In genomic region chrX:114363346-114363745, GRCh38 we compare ENCODE assay signal across 2 cellular contexts.
TF ChIP-seq lines count a peak whose summit lies in the region.

No MANE protein-coding gene starts in this region.

TF ChIP-seq in GM23338, 12 proteins besides CTCF, POLR2A, EP300 and RAD21:
- TF ChIP-seq ZNF462 (CRISPR knock-in tag; IDR thresholded peaks at IDR 0.05), result no peak

TF ChIP-seq in WTC11, 78 proteins besides CTCF, POLR2A, EP300 and RAD21 (continued from another document):
- TF ChIP-seq ARID4B (CRISPR knock-in tag; IDR thresholded peaks at IDR 0.05; ENCODE audit: borderline replicate concordance) (no peak), IRF1 (CRISPR knock-in tag; IDR thresholded peaks at IDR 0.05) (no peak)
TF ChIP-seq in WTC11: peak in this region for 0.
